In the genomic region with DNA sequence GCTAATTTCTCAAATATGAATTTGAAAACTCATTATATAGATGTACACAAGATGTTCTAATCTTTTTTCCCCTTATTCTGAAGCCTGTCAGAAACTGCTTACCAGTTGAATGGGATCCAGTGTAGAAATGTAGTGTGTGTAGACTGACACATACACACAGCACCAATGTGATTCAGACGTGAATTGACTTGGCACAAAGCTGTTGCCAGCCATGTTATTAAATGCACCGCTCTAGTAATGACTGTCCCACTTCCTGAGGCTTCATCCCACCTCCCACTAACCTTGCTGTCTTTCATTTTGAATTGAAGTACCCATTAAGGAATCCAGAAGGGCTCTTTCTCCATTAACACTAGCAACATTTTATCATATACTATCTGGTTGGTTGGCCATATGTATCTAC, we compare ENCODE assay signal across 21 cellular contexts.
"Had no signal": no experiment of that assay in that cellular context is flagged by ENCODE, and none has a peak within 500 bp of the region (broad histone marks: within the 10 kb centered on the region; RNA-seq: fewer than 3 reads in every experiment).

No MANE protein-coding gene starts in this region.

- DNase-seq: activated T-cell treated with anti-CD3 and anti-CD28 coated beads for 4 hours; anterior cingulate cortex; endodermal cell; head of caudate nucleus; hippocampal formation; left cardiac atrium; left ventricle myocardium superior; mammary epithelial cell; naive B cell; SIG-M5; stimulated activated CD4-positive, alpha-beta T cell treated with anti-CD3 and anti-CD28 coated beads, Interleukin-2, amount 100 ng/mL, for 48 hours; stimulated activated CD8-positive, alpha-beta memory T cell treated with anti-CD3 and anti-CD28 coated beads, Interleukin-4, amount 100 ng/mL, for 48 hours; stimulated activated naive B cell treated with anti-CD40 and anti-IgM and Interleukin-4, amounts not matched to agents 10 μg/mL and 1 μg/mL and 100 μg/mL, for 72 hours; transverse colon had no signal

- H3K9me3 Mint-ChIP-seq: activated T-helper 2 cell treated with anti-CD3 and anti-CD28 coated beads, Interferon-gamma antibody, Interleukin-2, Interleukin-4, amounts not matched to agents 10 μg/mL and 5 μg/mL and 100 μg/mL, durations not matched to agents 14 hours and 24 hours and 36 hours; central memory CD8-positive, alpha-beta T cell; dendritic cell treated with granulocyte-macrophage colony-stimulating factor and Interleukin-4, amounts not matched to agents 40 ng/mL and 50 ng/mL, for 4 days had no signal

- H3K4me3 ChIP-seq: right atrium auricular region, SK-N-MC, smooth muscle cell, transverse colon had no signal

- H3K27ac ChIP-seq: right atrium auricular region, SK-N-MC, transverse colon, VCaP had no signal

- H3K36me3 Mint-ChIP-seq: naive B cell had no signal

- H3K4me3 Mint-ChIP-seq: central memory CD8-positive, alpha-beta T cell; dendritic cell treated with granulocyte-macrophage colony-stimulating factor and Interleukin-4, amounts not matched to agents 40 ng/mL and 50 ng/mL, for 4 days; endodermal cell; naive B cell; stimulated activated naive B cell treated with anti-CD40 and anti-IgM and Interleukin-4, amounts not matched to agents 10 μg/mL and 1 μg/mL and 100 μg/mL, for 72 hours had no signal

- H3K27ac Mint-ChIP-seq: activated T-helper 2 cell treated with anti-CD3 and anti-CD28 coated beads, Interferon-gamma antibody, Interleukin-2, Interleukin-4, amounts not matched to agents 10 μg/mL and 5 μg/mL and 100 μg/mL, durations not matched to agents 14 hours and 24 hours and 36 hours; dendritic cell treated with granulocyte-macrophage colony-stimulating factor and Interleukin-4, amounts not matched to agents 40 ng/mL and 50 ng/mL, for 4 days; endodermal cell; naive B cell; stimulated activated naive B cell treated with anti-CD40 and anti-IgM and Interleukin-4, amounts not matched to agents 10 μg/mL and 1 μg/mL and 100 μg/mL, for 72 hours had no signal

- H3K9me3 ChIP-seq: right atrium auricular region, transverse colon had no signal

- H3K27me3 ChIP-seq: right atrium auricular region, transverse colon had no signal

- H3K27me3 Mint-ChIP-seq: central memory CD8-positive, alpha-beta T cell; dendritic cell treated with granulocyte-macrophage colony-stimulating factor and Interleukin-4, amounts not matched to agents 40 ng/mL and 50 ng/mL, for 4 days; naive B cell; stimulated activated naive B cell treated with anti-CD40 and anti-IgM and Interleukin-4, amounts not matched to agents 10 μg/mL and 1 μg/mL and 100 μg/mL, for 72 hours had no signal

- H3K36me3 ChIP-seq: right atrium auricular region, transverse colon had no signal

- H3K4me1 Mint-ChIP-seq: central memory CD8-positive, alpha-beta T cell; endodermal cell; naive B cell; stimulated activated naive B cell treated with anti-CD40 and anti-IgM and Interleukin-4, amounts not matched to agents 10 μg/mL and 1 μg/mL and 100 μg/mL, for 72 hours had no signal

- H3K4me2 ChIP-seq: smooth muscle cell had no signal

- H3K4me1 ChIP-seq: right atrium auricular region, transverse colon had no signal
